8 cellular contexts compared by ENCODE assay signal in the genomic region with DNA sequence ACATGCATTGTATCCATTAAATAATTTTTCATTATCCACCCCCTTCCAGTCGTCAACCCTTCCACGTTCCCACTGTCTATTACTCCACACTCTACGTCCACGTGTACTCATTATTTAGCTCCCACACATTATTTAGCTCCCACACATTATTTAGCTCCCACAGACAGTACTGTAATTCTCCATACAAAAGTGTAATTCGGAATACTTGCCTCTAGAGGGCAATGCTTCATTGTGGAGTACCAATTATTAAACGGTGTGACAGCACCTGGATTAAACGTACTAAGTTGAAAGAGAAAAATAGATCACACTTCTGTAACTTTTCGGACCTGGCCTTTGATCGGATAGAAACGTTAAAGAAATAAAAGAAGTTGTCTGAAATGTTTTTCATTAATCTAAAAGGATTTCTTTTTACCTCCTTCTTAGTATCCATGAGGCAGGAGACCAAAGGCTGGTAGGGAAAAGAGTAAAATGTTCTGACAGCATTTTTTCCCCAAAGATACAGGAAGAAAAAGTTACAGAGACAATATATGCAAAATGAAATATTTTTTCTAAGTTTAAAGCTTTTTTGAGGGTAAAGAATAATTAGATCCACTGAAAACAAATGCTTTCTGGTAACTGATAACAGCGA.
DNase-seq lines count a peak whose midpoint lies in the region; ATAC-seq, FAIRE-seq and TF ChIP-seq lines count a peak whose summit lies in the region.

No MANE protein-coding gene starts in this region.

- ATAC-seq in DND-41 (ENCODE audit: insufficient read depth, low read depth) (peak; percentile 58; the same call in 1 of the 3 replicates), GM19438 (IDR thresholded peaks at IDR 0.05; ENCODE audit: low read depth, unreplicated experiment) (peak; percentile 89), HG03196 (IDR thresholded peaks at IDR 0.05; ENCODE audit: unreplicated experiment) (peak; percentile 73)

- no peak overlapping the region for H2BK15ac ChIP-seq in mesenchymal stem cell (ENCODE audit: low read depth, poor library complexity, severe bottlenecking)

- H2BK5ac ChIP-seq in mesenchymal stem cell (ENCODE audit: low read depth, low read length, poor library complexity, severe bottlenecking), result no peak overlapping the region

- H3K79me1 ChIP-seq in mesenchymal stem cell (replicated peaks; ENCODE audit: low read length, poor library complexity, severe bottlenecking), result no peaks in the 10 kb centered on the region

- H2AK5ac ChIP-seq in mesenchymal stem cell (ENCODE audit: low read length, severe bottlenecking), result no peak overlapping the region

- no peak overlapping the region for H3K18ac ChIP-seq in mesenchymal stem cell (ENCODE audit: low read depth in 1 of 2, low read length in 2 of 2)

- no peak overlapping the region for H3K23ac ChIP-seq in mesenchymal stem cell (ENCODE audit: low read length in 2 of 2)

- FAIRE-seq in HTR-8/SVneo (lab: Jason Lieb, UNC), result no peak

- H3K4me1 ChIP-seq in DND-41 (ENCODE audit: insufficient read depth, low read length) (no peaks in the 10 kb centered on the region), breast epithelium (no peaks in the 10 kb centered on the region), mesenchymal stem cell (ENCODE audit: control insufficient read depth, insufficient read depth, low read depth, low read length) (no peaks in the 10 kb centered on the region)

- H3K79me2 ChIP-seq in DND-41 (ENCODE audit: insufficient read depth, low read length), result no peaks in the 10 kb centered on the region

- no peak overlapping the region for H4K91ac ChIP-seq in mesenchymal stem cell (ENCODE audit: low read length)

- H3K9me3 ChIP-seq in DND-41 (ENCODE audit: insufficient read depth, low read length, severe bottlenecking) (no peaks in the 10 kb centered on the region), breast epithelium (no peaks in the 10 kb centered on the region), mesenchymal stem cell (ENCODE audit: control insufficient read depth, low read length) (no peaks in the 10 kb centered on the region)

- H3K4me2 ChIP-seq in DND-41 (ENCODE audit: insufficient read depth, low read length) (no peak overlapping the region), mesenchymal stem cell (ENCODE audit: low read length, poor library complexity, severe bottlenecking) (no peak overlapping the region)

- no peak overlapping the region for H3K4ac ChIP-seq in mesenchymal stem cell (ENCODE audit: low read depth in 1 of 2, low read length in 2 of 2)

- H3K4me3 ChIP-seq in DND-41 (ENCODE audit: low read depth in 1 of 2, low read length in 2 of 2) (no peak overlapping the region), breast epithelium (no peak overlapping the region), mesenchymal stem cell (ENCODE audit: insufficient read depth in 1 of 2, low read depth in 1 of 2, low read length in 2 of 2) (no peak overlapping the region)

- intact Hi-C loops in breast epithelium (cut with DNase I; ENCODE audit: low total_unique reads), result no loop called here

- DNase-seq in DND-41, result no peak
- DNase-seq in NCI-H510A treated with DMSO at 0.1 percent for 48 hours (lab: John Stamatoyannopoulos, UW), result peak; percentile 86
- no peak for DNase-seq in breast epithelium (ENCODE audit: low spot score in 2 of 2)
- peak; percentile 37 for DNase-seq in mesenchymal stem cell
- DNase-seq in activated CD4-positive, CD25-positive, alpha-beta regulatory T cell treated with anti-CD3 and anti-CD28 coated beads, Interleukin-2, amount 50 U/mL, for 72 hours, result no peak
- DNase-seq in HTR-8/SVneo (ENCODE audit: insufficient read length, low spot score), result no peak

- peak; percentile 58 for TF ChIP-seq CTCF in DND-41 (IDR thresholded peaks at IDR 0.05; ENCODE audit: borderline replicate concordance, extremely low read depth, low read length, poor library complexity, severe bottlenecking)
- TF ChIP-seq CTCF in breast epithelium (IDR thresholded peaks at IDR 0.05), result peak in 2 of 3 donors; percentile 41 to 62

- H3K36me3 ChIP-seq in DND-41 (ENCODE audit: insufficient read depth, low read length), result no peaks in the 10 kb centered on the region
- no peaks in the 10 kb centered on the region for H3K36me3 ChIP-seq in breast epithelium
- H3K36me3 ChIP-seq in mesenchymal stem cell (ENCODE audit: control insufficient read depth in 1 of 2, insufficient read depth in 2 of 2, low read depth in 1 of 2, low read length in 2 of 2), result no peaks in the 10 kb centered on the region

- no peak overlapping the region for H3K14ac ChIP-seq in mesenchymal stem cell (ENCODE audit: low read length in 2 of 2)

- no peak overlapping the region for H2BK12ac ChIP-seq in mesenchymal stem cell (ENCODE audit: low read length in 2 of 2)

- H4K20me1 ChIP-seq in DND-41 (ENCODE audit: insufficient read depth, low read length), result no peaks in the 10 kb centered on the region

- H2BK120ac ChIP-seq in mesenchymal stem cell (ENCODE audit: low read depth, low read length), result no peak overlapping the region

- H3K9ac ChIP-seq in DND-41 (ENCODE audit: low read depth, low read length) (no peak overlapping the region), mesenchymal stem cell (ENCODE audit: low read length) (no peak overlapping the region)

- no peak overlapping the region for H2AFZ ChIP-seq in DND-41 (ENCODE audit: low read depth, low read length)
- H2AFZ ChIP-seq in mesenchymal stem cell (ENCODE audit: low read depth, low read length), result no peak overlapping the region

- H3K27ac ChIP-seq in DND-41 (ENCODE audit: low read length), result no peak overlapping the region
- no peak overlapping the region for H3K27ac ChIP-seq in breast epithelium
- no peak overlapping the region for H3K27ac ChIP-seq in mesenchymal stem cell (ENCODE audit: low read length, poor library complexity, severe bottlenecking)

- H3K27me3 ChIP-seq in DND-41 (ENCODE audit: insufficient read depth, low read length, poor library complexity), result no peaks in the 10 kb centered on the region
- no peaks in the 10 kb centered on the region for H3K27me3 ChIP-seq in breast epithelium
- H3K27me3 ChIP-seq in mesenchymal stem cell (ENCODE audit: control insufficient read depth in 1 of 2, insufficient read depth in 1 of 2, low read length in 2 of 2), result no peaks in the 10 kb centered on the region

- no peak for TF ChIP-seq POLR2A in breast epithelium (IDR thresholded peaks at IDR 0.05)

- H4K8ac ChIP-seq in mesenchymal stem cell (ENCODE audit: low read length), result no peak overlapping the region

- 12% methylated on average over 7 of the region's 11 CpGs for WGBS in mesenchymal stem cell

Comparison
In these comparisons a context has a peak if more than half of its experiments do, and no peak if none do; other contexts are left out.
1. DNase-seq: peak in NCI-H510A treated with DMSO at 0.1 percent for 48 hours (single experiment) and mesenchymal stem cell (single experiment); none in DND-41 (single experiment), breast epithelium (0 of 2), activated CD4-positive, CD25-positive, alpha-beta regulatory T cell treated with anti-CD3 and anti-CD28 coated beads, Interleukin-2, amount 50 U/mL, for 72 hours (single experiment) and HTR-8/SVneo (single experiment).
2. Peak in every context shown above with its lines, with median percentiles within 50 percentile points of each other: ATAC-seq.